Comparison of ENCODE assay signal across 33 cellular contexts in the genomic region with DNA sequence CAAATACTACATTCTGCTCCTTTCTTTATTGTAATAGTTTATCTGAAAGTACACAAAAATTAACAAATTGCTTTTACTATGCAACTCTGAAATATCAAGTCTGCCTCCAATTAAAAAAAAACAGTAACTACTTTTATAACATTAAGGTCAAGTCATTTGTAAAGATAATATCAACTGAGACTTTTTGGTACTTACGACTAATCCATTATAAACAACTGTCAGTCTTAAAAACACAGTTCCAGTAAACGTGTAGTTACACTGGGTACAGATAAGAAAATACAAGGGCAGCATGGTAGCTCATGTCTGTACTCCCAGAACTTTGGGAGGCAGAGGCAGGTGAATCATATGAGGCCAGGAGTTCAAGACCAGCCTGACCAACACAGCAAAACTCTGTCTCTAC.
"Had no signal": no experiment of that assay in that cellular context is flagged by ENCODE, and none has a peak within 500 bp of the region (broad histone marks: within the 10 kb centered on the region; RNA-seq: fewer than 3 reads in every experiment).

No MANE protein-coding gene starts in this region.

- H3K4me1 Mint-ChIP-seq: activated CD4-positive, alpha-beta memory T cell treated with anti-CD3 and anti-CD28 coated beads, Interleukin-2, amount 10 ng/mL, durations not matched to agents 7 days and 5 days; activated CD4-positive, alpha-beta T cell treated with anti-CD3 and anti-CD28 coated beads, Interleukin-2, amount 10 ng/mL, durations not matched to agents 7 days and 5 days; activated naive CD4-positive, alpha-beta T cell treated with anti-CD3 and anti-CD28 coated beads, Interleukin-2, amount 10 ng/mL, durations not matched to agents 7 days and 5 days; activated naive CD8-positive, alpha-beta T cell treated with anti-CD3 and anti-CD28 coated beads, Interleukin-2, amount 10 ng/mL, durations not matched to agents 7 days and 5 days; memory B cell; neural crest cell; stimulated activated naive B cell treated with anti-CD40 and anti-IgM and Interleukin-4, amounts not matched to agents 10 μg/mL and 1 μg/mL and 100 μg/mL, for 72 hours; WTC11 had no signal

- H3K9me3 ChIP-seq: gastroesophageal sphincter, psoas muscle, sigmoid colon, suprapubic skin, tibial artery had no signal

- FAIRE-seq: astrocyte, endothelial cell of umbilical vein, keratinocyte had no signal

- H3K9me3 Mint-ChIP-seq: activated CD4-positive, alpha-beta memory T cell treated with anti-CD3 and anti-CD28 coated beads, Interleukin-2, amount 10 ng/mL, durations not matched to agents 7 days and 5 days; activated CD4-positive, alpha-beta T cell treated with anti-CD3 and anti-CD28 coated beads, Interleukin-2, amount 10 ng/mL, durations not matched to agents 7 days and 5 days; activated naive CD4-positive, alpha-beta T cell treated with anti-CD3 and anti-CD28 coated beads, Interleukin-2, amount 10 ng/mL, durations not matched to agents 7 days and 5 days; activated naive CD8-positive, alpha-beta T cell treated with anti-CD3 and anti-CD28 coated beads, Interleukin-2, amount 10 ng/mL, durations not matched to agents 7 days and 5 days; activated T-cell treated with anti-CD3 and anti-CD28 coated beads, Interleukin-2, amount 50 U/mL, for 24 hours; effector memory CD8-positive, alpha-beta T cell; memory B cell; naive thymus-derived CD8-positive, alpha-beta T cell; neural crest cell; stimulated activated naive B cell treated with anti-CD40 and anti-IgM and Interleukin-4, amounts not matched to agents 10 μg/mL and 1 μg/mL and 100 μg/mL, for 72 hours; WTC11 had no signal

- H3K4me3 ChIP-seq: gastroesophageal sphincter, psoas muscle, sigmoid colon, smooth muscle cell, suprapubic skin, tibial artery had no signal

- H3K4me1 ChIP-seq: parathyroid adenoma had no signal

- H3K27ac Mint-ChIP-seq: activated CD4-positive, alpha-beta memory T cell treated with anti-CD3 and anti-CD28 coated beads, Interleukin-2, amount 10 ng/mL, durations not matched to agents 7 days and 5 days; activated CD4-positive, alpha-beta T cell treated with anti-CD3 and anti-CD28 coated beads, Interleukin-2, amount 10 ng/mL, durations not matched to agents 7 days and 5 days; activated naive CD4-positive, alpha-beta T cell treated with anti-CD3 and anti-CD28 coated beads, Interleukin-2, amount 10 ng/mL, durations not matched to agents 7 days and 5 days; activated naive CD8-positive, alpha-beta T cell treated with anti-CD3 and anti-CD28 coated beads, Interleukin-2, amount 10 ng/mL, durations not matched to agents 7 days and 5 days; activated T-cell treated with anti-CD3 and anti-CD28 coated beads, Interleukin-2, amount 50 U/mL, for 24 hours; stimulated activated naive B cell treated with anti-CD40 and anti-IgM and Interleukin-4, amounts not matched to agents 10 μg/mL and 1 μg/mL and 100 μg/mL, for 72 hours; WTC11 had no signal

- H3K27me3 Mint-ChIP-seq: activated CD4-positive, alpha-beta memory T cell treated with anti-CD3 and anti-CD28 coated beads, Interleukin-2, amount 10 ng/mL, durations not matched to agents 7 days and 5 days; activated CD4-positive, alpha-beta T cell treated with anti-CD3 and anti-CD28 coated beads, Interleukin-2, amount 10 ng/mL, durations not matched to agents 7 days and 5 days; activated naive CD4-positive, alpha-beta T cell treated with anti-CD3 and anti-CD28 coated beads, Interleukin-2, amount 10 ng/mL, durations not matched to agents 7 days and 5 days; activated naive CD8-positive, alpha-beta T cell treated with anti-CD3 and anti-CD28 coated beads, Interleukin-2, amount 10 ng/mL, durations not matched to agents 7 days and 5 days; activated T-cell treated with anti-CD3 and anti-CD28 coated beads, Interleukin-2, amount 50 U/mL, for 24 hours; effector memory CD8-positive, alpha-beta T cell; memory B cell; naive thymus-derived CD8-positive, alpha-beta T cell; stimulated activated naive B cell treated with anti-CD40 and anti-IgM and Interleukin-4, amounts not matched to agents 10 μg/mL and 1 μg/mL and 100 μg/mL, for 72 hours had no signal

- DNase-seq: activated CD4-positive, alpha-beta memory T cell treated with anti-CD3 and anti-CD28 coated beads, Interleukin-2, amount 10 ng/mL, durations not matched to agents 7 days and 5 days; activated CD4-positive, alpha-beta T cell treated with anti-CD3 and anti-CD28 coated beads for 1 hour; activated CD4-positive, alpha-beta T cell treated with anti-CD3 and anti-CD28 coated beads, Interleukin-2, amount 10 ng/mL, durations not matched to agents 7 days and 5 days; activated CD8-positive, alpha-beta memory T cell treated with anti-CD3 and anti-CD28 coated beads, Interleukin-2, amount 50 U/mL, for 48 hours; activated gamma-delta T cell; activated naive CD4-positive, alpha-beta T cell treated with anti-CD3 and anti-CD28 coated beads, Interleukin-2, amount 10 ng/mL, durations not matched to agents 7 days and 5 days; activated naive CD8-positive, alpha-beta T cell treated with anti-CD3 and anti-CD28 coated beads, Interleukin-2, amount 10 ng/mL, durations not matched to agents 7 days and 5 days; activated T-cell treated with anti-CD3 and anti-CD28 coated beads, Interleukin-2, amount 50 U/mL, for 24 hours; brain microvascular endothelial cell; caudate nucleus; cortex of kidney; effector memory CD8-positive, alpha-beta T cell; head of caudate nucleus; hippocampal formation; left colon; naive thymus-derived CD8-positive, alpha-beta T cell; nucleus accumbens; psoas muscle; sigmoid colon; stimulated activated CD4-positive, alpha-beta T cell treated with anti-CD3 and anti-CD28 coated beads, Interleukin-1b, Interleukin-23, amount 100 ng/mL, for 48 hours; stimulated activated naive B cell treated with anti-CD40 and anti-IgM and Interleukin-4, amounts not matched to agents 10 μg/mL and 1 μg/mL and 100 μg/mL, for 72 hours; T1000; tibial artery had no signal

- ATAC-seq: effector memory CD8-positive, alpha-beta T cell; gastroesophageal sphincter; left colon; naive thymus-derived CD8-positive, alpha-beta T cell; psoas muscle; stimulated activated naive B cell treated with anti-CD40 and anti-IgM and Interleukin-4, amounts not matched to agents 10 μg/mL and 1 μg/mL and 100 μg/mL, for 72 hours; WTC11 had no signal

- H3K27me3 ChIP-seq: brain microvascular endothelial cell, gastroesophageal sphincter, sigmoid colon, suprapubic skin, tibial artery had no signal

- H3K4me3 Mint-ChIP-seq: activated CD4-positive, alpha-beta memory T cell treated with anti-CD3 and anti-CD28 coated beads, Interleukin-2, amount 10 ng/mL, durations not matched to agents 7 days and 5 days; activated CD4-positive, alpha-beta T cell treated with anti-CD3 and anti-CD28 coated beads, Interleukin-2, amount 10 ng/mL, durations not matched to agents 7 days and 5 days; activated naive CD4-positive, alpha-beta T cell treated with anti-CD3 and anti-CD28 coated beads, Interleukin-2, amount 10 ng/mL, durations not matched to agents 7 days and 5 days; activated naive CD8-positive, alpha-beta T cell treated with anti-CD3 and anti-CD28 coated beads, Interleukin-2, amount 10 ng/mL, durations not matched to agents 7 days and 5 days; activated T-cell treated with anti-CD3 and anti-CD28 coated beads, Interleukin-2, amount 50 U/mL, for 24 hours; effector memory CD8-positive, alpha-beta T cell; memory B cell; naive thymus-derived CD8-positive, alpha-beta T cell; neural crest cell; stimulated activated naive B cell treated with anti-CD40 and anti-IgM and Interleukin-4, amounts not matched to agents 10 μg/mL and 1 μg/mL and 100 μg/mL, for 72 hours; WTC11 had no signal

- H3K36me3 ChIP-seq: brain microvascular endothelial cell had no signal
